Comparison of ENCODE assay signal across 19 cellular contexts in genomic region chr1:218424528-218424927, GRCh38.
"Had no signal": no experiment of that assay in that cellular context is flagged by ENCODE, and none has a peak within 500 bp of the region (broad histone marks: within the 10 kb centered on the region; RNA-seq: fewer than 3 reads in every experiment).

No MANE protein-coding gene starts in this region.

- H3K4me3 ChIP-seq: breast epithelium, coronary artery, esophagus squamous epithelium, lower lobe of right lung, thyroid gland had no signal

- H3K27me3 ChIP-seq: breast epithelium, esophagus squamous epithelium, thyroid gland had no signal

- ATAC-seq: activated CD4-positive, CD25-positive, alpha-beta regulatory T cell treated with anti-CD3 and anti-CD28 coated beads, Interleukin-2, amount 50 U/mL, for 24 hours; activated T-cell treated with anti-CD3 and anti-CD28 coated beads, Interleukin-2, amount 50 U/mL, for 72 hours; left lobe of liver; lower lobe of right lung; naive thymus-derived CD4-positive, alpha-beta T cell; right cardiac atrium had no signal

- H3K9me3 ChIP-seq: breast epithelium, esophagus squamous epithelium, lower lobe of right lung, thyroid gland had no signal

- DNase-seq: activated CD4-positive, alpha-beta memory T cell treated with anti-CD3 and anti-CD28 coated beads, Interleukin-2, amount 10 ng/mL, durations not matched to agents 7 days and 5 days; activated CD4-positive, alpha-beta T cell treated with anti-CD3 and anti-CD28 coated beads, Interleukin-2, amount 10 ng/mL, durations not matched to agents 24 days and 14 days; activated effector memory CD4-positive, alpha-beta T cell treated with Interleukin-2 at 50 U/mL for 16 hours; activated naive CD4-positive, alpha-beta T cell treated with anti-CD3 and anti-CD28 coated beads for 36 hours; activated T-cell treated with anti-CD3 and anti-CD28 coated beads, Interleukin-2, amount 50 U/mL, for 72 hours; endodermal cell; esophagus squamous epithelium; kidney; lower lobe of right lung; naive thymus-derived CD4-positive, alpha-beta T cell; right cardiac atrium; stimulated activated CD4-positive, alpha-beta T cell treated with anti-CD3 and anti-CD28 coated beads, Interleukin-4, amount 100 ng/mL, for 4 hours; substantia nigra; thyroid gland had no signal

- H3K4me1 ChIP-seq: breast epithelium, esophagus squamous epithelium, lower lobe of right lung, thyroid gland had no signal

- H3K36me3 ChIP-seq: breast epithelium, esophagus squamous epithelium, lower lobe of right lung, thyroid gland had no signal

- H3K27ac ChIP-seq: breast epithelium, coronary artery, esophagus squamous epithelium, lower lobe of right lung, thyroid gland, VCaP had no signal
